Comparison of ENCODE assay signal across 1 cellular context in the genomic region with DNA sequence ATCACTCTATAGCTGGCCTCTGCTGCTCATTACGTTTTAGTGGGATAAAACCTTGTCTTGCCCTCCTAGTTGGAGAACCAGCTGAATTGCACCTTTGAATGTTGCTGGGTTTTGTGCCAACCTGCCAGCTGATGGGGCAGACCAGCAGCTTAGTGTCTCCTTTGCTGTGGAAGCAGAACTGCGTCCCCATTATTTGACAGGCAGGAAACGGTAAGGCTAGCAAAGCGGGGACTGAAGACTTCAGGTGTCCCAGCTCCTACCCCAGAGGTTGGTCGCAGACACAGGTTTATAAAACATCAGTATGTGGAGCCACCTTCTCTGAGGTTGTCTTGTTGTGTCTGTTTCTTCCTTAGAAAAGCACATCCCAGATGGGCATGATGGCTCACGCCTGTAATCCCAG.
TF ChIP-seq lines count a peak whose summit lies in the region.

No MANE protein-coding gene starts in this region.

TF ChIP-seq in HepG2, 621 proteins besides CTCF, POLR2A, EP300 and RAD21 (continued from another document):
- TF ChIP-seq ZBTB4 (CRISPR knock-in tag; IDR thresholded peaks at IDR 0.05; ENCODE audit: borderline replicate concordance), result peak; percentile 69; the same call in 1 of the 2 replicates
- TF ChIP-seq RNF2 (conservative IDR thresholded peaks at IDR 0.05; ENCODE audit: low read depth), result no peak
- no peak for TF ChIP-seq SIN3A (IDR thresholded peaks at IDR 0.05; ENCODE audit: borderline replicate concordance, low read depth, low read length)
- 0 out of 2 replicates have a peak, but pooled peaks have one; percentile 71 for TF ChIP-seq ZNF34 (CRISPR knock-in tag; IDR thresholded peaks at IDR 0.05; ENCODE audit: borderline replicate concordance)
- peak; percentile 78 for TF ChIP-seq ZBTB38 (CRISPR knock-in tag; IDR thresholded peaks at IDR 0.05)
- TF ChIP-seq, protein P1, sequence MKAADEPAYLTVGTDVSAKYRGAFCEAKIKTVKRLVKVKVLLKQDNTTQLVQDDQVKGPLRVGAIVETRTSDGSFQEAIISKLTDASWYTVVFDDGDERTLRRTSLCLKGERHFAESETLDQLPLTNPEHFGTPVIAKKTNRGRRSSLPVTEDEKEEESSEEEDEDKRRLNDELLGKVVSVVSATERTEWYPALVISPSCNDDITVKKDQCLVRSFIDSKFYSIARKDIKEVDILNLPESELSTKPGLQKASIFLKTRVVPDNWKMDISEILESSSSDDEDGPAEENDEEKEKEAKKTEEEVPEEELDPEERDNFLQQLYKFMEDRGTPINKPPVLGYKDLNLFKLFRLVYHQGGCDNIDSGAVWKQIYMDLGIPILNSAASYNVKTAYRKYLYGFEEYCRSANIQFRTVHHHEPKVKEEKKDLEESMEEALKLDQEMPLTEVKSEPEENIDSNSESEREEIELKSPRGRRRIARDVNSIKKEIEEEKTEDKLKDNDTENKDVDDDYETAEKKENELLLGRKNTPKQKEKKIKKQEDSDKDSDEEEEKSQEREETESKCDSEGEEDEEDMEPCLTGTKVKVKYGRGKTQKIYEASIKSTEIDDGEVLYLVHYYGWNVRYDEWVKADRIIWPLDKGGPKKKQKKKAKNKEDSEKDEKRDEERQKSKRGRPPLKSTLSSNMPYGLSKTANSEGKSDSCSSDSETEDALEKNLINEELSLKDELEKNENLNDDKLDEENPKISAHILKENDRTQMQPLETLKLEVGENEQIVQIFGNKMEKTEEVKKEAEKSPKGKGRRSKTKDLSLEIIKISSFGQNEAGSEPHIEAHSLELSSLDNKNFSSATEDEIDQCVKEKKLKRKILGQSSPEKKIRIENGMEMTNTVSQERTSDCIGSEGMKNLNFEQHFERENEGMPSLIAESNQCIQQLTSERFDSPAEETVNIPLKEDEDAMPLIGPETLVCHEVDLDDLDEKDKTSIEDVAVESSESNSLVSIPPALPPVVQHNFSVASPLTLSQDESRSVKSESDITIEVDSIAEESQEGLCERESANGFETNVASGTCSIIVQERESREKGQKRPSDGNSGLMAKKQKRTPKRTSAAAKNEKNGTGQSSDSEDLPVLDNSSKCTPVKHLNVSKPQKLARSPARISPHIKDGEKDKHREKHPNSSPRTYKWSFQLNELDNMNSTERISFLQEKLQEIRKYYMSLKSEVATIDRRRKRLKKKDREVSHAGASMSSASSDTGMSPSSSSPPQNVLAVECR (CRISPR knock-in tag; IDR thresholded peaks at IDR 0.05; ENCODE audit: borderline replicate concordance), result 0 out of 2 replicates have a peak, but pooled peaks have one; percentile 6
- TF ChIP-seq POGZ (CRISPR knock-in tag; IDR thresholded peaks at IDR 0.05), result peak; percentile 30; the same call in 1 of the 2 replicates
TF ChIP-seq in HepG2: peak in this region for 6.
